Comparison of ENCODE assay signal across 20 cellular contexts in the genomic region with DNA sequence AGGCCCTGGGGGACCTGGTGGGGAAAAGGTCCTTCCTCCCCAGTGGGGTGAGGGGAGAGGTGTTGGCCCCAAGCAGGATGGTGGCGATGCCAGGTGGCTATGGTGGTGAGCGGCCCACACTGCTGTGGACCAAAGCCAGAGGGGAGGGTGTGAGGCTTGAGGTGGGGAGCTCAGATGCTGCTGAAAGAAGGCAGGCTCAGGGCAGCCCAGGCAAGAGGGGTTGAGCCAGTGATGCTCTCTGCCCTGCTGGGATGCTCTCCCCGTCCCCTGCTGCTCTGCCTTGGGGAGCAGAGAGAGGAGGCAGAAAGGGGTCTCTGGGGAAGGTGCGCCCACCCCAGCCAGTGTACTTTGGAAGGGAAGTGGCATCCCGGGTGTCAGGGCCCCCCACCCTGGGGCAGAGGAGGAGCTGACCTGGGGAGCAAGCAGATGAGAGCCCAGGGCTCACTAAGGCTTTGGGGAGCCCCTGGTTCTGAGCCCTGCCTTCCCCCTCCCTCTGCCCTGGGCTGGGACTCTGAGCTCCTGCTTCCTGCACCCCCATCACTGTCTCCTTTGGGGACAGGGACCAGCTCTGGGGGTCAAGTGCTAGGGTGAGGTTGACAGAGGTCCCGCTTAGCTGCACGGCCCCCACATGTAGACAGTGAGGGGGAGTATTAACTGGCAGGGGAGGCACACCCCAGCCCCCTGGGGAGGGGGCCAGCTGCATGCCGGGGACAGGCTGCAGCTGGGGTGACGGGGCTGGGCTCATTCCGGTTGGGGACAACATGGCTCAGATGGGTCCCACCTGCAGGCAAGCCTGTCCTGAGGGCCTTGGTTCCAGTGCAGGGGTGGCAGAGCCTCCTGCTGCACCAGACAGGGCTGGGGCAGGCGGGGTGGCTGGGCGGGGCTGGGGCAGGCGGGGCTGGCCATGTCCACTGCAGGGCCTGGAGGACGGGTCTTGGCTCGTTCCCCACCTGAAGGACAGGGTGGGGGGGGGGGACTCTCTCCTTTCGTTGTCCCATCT.
DNase-seq lines count a peak whose midpoint lies in the region; TF ChIP-seq lines count a peak whose summit lies in the region.
"Had no signal": no experiment of that assay in that cellular context is flagged by ENCODE, and none has a peak within 500 bp of the region (broad histone marks: within the 10 kb centered on the region; RNA-seq: fewer than 3 reads in every experiment).

No MANE protein-coding gene starts in this region.

- no peak overlapping the region for H3K4me3 Mint-ChIP-seq in activated CD4-positive, alpha-beta memory T cell treated with anti-CD3 and anti-CD28 coated beads for 36 hours
- no peak overlapping the region for H3K4me3 Mint-ChIP-seq in activated CD4-positive, alpha-beta memory T cell treated with anti-CD3 and anti-CD28 coated beads, Interleukin-2, amount 10 ng/mL, durations not matched to agents 7 days and 5 days
- H3K4me3 Mint-ChIP-seq: activated CD8-positive, alpha-beta T cell treated with anti-CD3 and anti-CD28 coated beads, Interleukin-2, amount 10 ng/mL, durations not matched to agents 7 days and 5 days; activated T-helper 1 cell treated with anti-CD3 and anti-CD28 coated beads, Interleukin-12 subunit alpha, Interleukin-12 subunit beta, Interleukin-2, Interleukin-4 antibody, amounts not matched to agents 30 ng/mL and 10 ng/mL and 1 ng/mL, durations not matched to agents 14 hours and 24 hours and 36 hours; memory B cell; nephron had no signal

- TF ChIP-seq CTCF in Peyer's patch (IDR thresholded peaks at IDR 0.05) (no peak), right atrium auricular region (IDR thresholded peaks at IDR 0.05) (no peak)

- DNase-seq in activated CD4-positive, alpha-beta memory T cell treated with anti-CD3 and anti-CD28 coated beads for 36 hours = peak; percentile 5
- DNase-seq in activated CD4-positive, alpha-beta memory T cell treated with anti-CD3 and anti-CD28 coated beads, Interleukin-2, amount 10 ng/mL, durations not matched to agents 7 days and 5 days = no peak
- DNase-seq in Peyer's patch (peak in 2 of 3 donors; percentile 31 to 33), right atrium auricular region (ENCODE audit: low spot score) (peak; percentile 36), posterior vena cava (ENCODE audit: low spot score) (peak; percentile 65), NOMO-1 treated with dmso at 0.1 percent for 144 hours (lab: John Stamatoyannopoulos, UW; ENCODE audit: unreplicated experiment) (no peak), NCI-H1436 treated with DMSO at 0.1 percent for 48 hours (lab: John Stamatoyannopoulos, UW) (no peak), NCI-H774 (lab: John Stamatoyannopoulos, UW) (no peak)
- DNase-seq: activated CD8-positive, alpha-beta T cell treated with anti-CD3 and anti-CD28 coated beads, Interleukin-2, amount 10 ng/mL, durations not matched to agents 7 days and 5 days; C1 segment of cervical spinal cord; EL; hippocampal formation; NCI-H187 treated with DMSO at 0.1 percent for 48 hours; psoas muscle; SJCRH30; T-helper 1 cell had no signal

- CTCF ChIA-PET in activated CD4-positive, alpha-beta memory T cell treated with anti-CD3 and anti-CD28 coated beads for 36 hours (lab: Charles Lee) = no interaction called here
- CTCF ChIA-PET in activated CD4-positive, alpha-beta memory T cell treated with anti-CD3 and anti-CD28 coated beads, Interleukin-2, amount 10 ng/mL, durations not matched to agents 7 days and 5 days (lab: Charles Lee) = no interaction called here

- H3K27me3 ChIP-seq in Peyer's patch (no peaks in the 10 kb centered on the region), right atrium auricular region (no peaks in the 10 kb centered on the region)
- H3K27me3 ChIP-seq: SJCRH30 had no signal

- POLR2A ChIA-PET in activated CD4-positive, alpha-beta memory T cell treated with anti-CD3 and anti-CD28 coated beads for 36 hours (lab: Charles Lee) = interaction anchor here (0.5 kb wide), 1 partner anchor 292 kb away, joined by 3 read pairs; no protein-coding TSS in a partner anchor
- POLR2A ChIA-PET in activated CD4-positive, alpha-beta memory T cell treated with anti-CD3 and anti-CD28 coated beads, Interleukin-2, amount 10 ng/mL, durations not matched to agents 7 days and 5 days (lab: Charles Lee) = no interaction called here

- no peak overlapping the region for H3K27ac ChIP-seq in Peyer's patch
- H3K27ac ChIP-seq in right atrium auricular region = no peak overlapping the region
- H3K27ac ChIP-seq: epithelial cell of prostate, psoas muscle, SJCRH30 had no signal

- no peak overlapping the region for H3K27ac Mint-ChIP-seq in activated CD4-positive, alpha-beta memory T cell treated with anti-CD3 and anti-CD28 coated beads for 36 hours
- no peak overlapping the region for H3K27ac Mint-ChIP-seq in activated CD4-positive, alpha-beta memory T cell treated with anti-CD3 and anti-CD28 coated beads, Interleukin-2, amount 10 ng/mL, durations not matched to agents 7 days and 5 days
- H3K27ac Mint-ChIP-seq: activated CD8-positive, alpha-beta T cell treated with anti-CD3 and anti-CD28 coated beads, Interleukin-2, amount 10 ng/mL, durations not matched to agents 7 days and 5 days; activated T-helper 1 cell treated with anti-CD3 and anti-CD28 coated beads, Interleukin-12 subunit alpha, Interleukin-12 subunit beta, Interleukin-2, Interleukin-4 antibody, amounts not matched to agents 30 ng/mL and 10 ng/mL and 1 ng/mL, durations not matched to agents 14 hours and 24 hours and 36 hours; memory B cell; nephron had no signal

- no peaks in the 10 kb centered on the region for H3K36me3 ChIP-seq in Peyer's patch
- H3K36me3 ChIP-seq in right atrium auricular region = no peaks in the 10 kb centered on the region

- H3K9me3 Mint-ChIP-seq in activated CD4-positive, alpha-beta memory T cell treated with anti-CD3 and anti-CD28 coated beads for 36 hours = peaks cover 16% of the 10 kb centered on the region
- H3K9me3 Mint-ChIP-seq in activated CD4-positive, alpha-beta memory T cell treated with anti-CD3 and anti-CD28 coated beads, Interleukin-2, amount 10 ng/mL, durations not matched to agents 7 days and 5 days = no peaks in the 10 kb centered on the region
- H3K9me3 Mint-ChIP-seq: activated T-helper 1 cell treated with anti-CD3 and anti-CD28 coated beads, Interleukin-12 subunit alpha, Interleukin-12 subunit beta, Interleukin-2, Interleukin-4 antibody, amounts not matched to agents 30 ng/mL and 10 ng/mL and 1 ng/mL, durations not matched to agents 14 hours and 24 hours and 36 hours had no signal

- H3K9me3 ChIP-seq in Peyer's patch (no peaks in the 10 kb centered on the region), right atrium auricular region (peaks cover 0 to 7% of the 10 kb centered on the region in 2 donors)
- H3K9me3 ChIP-seq: psoas muscle, SJCRH30 had no signal

- H3K4me1 ChIP-seq in Peyer's patch (no peaks in the 10 kb centered on the region), right atrium auricular region (no peaks in the 10 kb centered on the region)
- H3K4me1 ChIP-seq: psoas muscle, SJCRH30 had no signal

- no peak overlapping the region for H3K4me3 ChIP-seq in Peyer's patch
- no peak overlapping the region for H3K4me3 ChIP-seq in right atrium auricular region
- H3K4me3 ChIP-seq: psoas muscle, SJCRH30 had no signal

- intact Hi-C loops in activated CD4-positive, alpha-beta memory T cell treated with anti-CD3 and anti-CD28 coated beads for 36 hours (cut with micrococcal nuclease) = no loop called here
- intact Hi-C loops in posterior vena cava (cut with DNase I) = no loop called here

- no peaks in the 10 kb centered on the region for H3K4me1 Mint-ChIP-seq in activated CD4-positive, alpha-beta memory T cell treated with anti-CD3 and anti-CD28 coated beads for 36 hours (ENCODE audit: low read depth)
- no peaks in the 10 kb centered on the region for H3K4me1 Mint-ChIP-seq in activated CD4-positive, alpha-beta memory T cell treated with anti-CD3 and anti-CD28 coated beads, Interleukin-2, amount 10 ng/mL, durations not matched to agents 7 days and 5 days
- H3K4me1 Mint-ChIP-seq: memory B cell, nephron had no signal

- TF ChIP-seq POLR2A in Peyer's patch (IDR thresholded peaks at IDR 0.05) = no peak

- H3K27me3 Mint-ChIP-seq in activated CD4-positive, alpha-beta memory T cell treated with anti-CD3 and anti-CD28 coated beads for 36 hours = peaks cover 5% of the 10 kb centered on the region
- H3K27me3 Mint-ChIP-seq in activated CD4-positive, alpha-beta memory T cell treated with anti-CD3 and anti-CD28 coated beads, Interleukin-2, amount 10 ng/mL, durations not matched to agents 7 days and 5 days = peaks cover 16% of the 10 kb centered on the region

- no peaks in the 10 kb centered on the region for H3K36me3 Mint-ChIP-seq in activated CD4-positive, alpha-beta memory T cell treated with anti-CD3 and anti-CD28 coated beads for 36 hours
- no peaks in the 10 kb centered on the region for H3K36me3 Mint-ChIP-seq in activated CD4-positive, alpha-beta memory T cell treated with anti-CD3 and anti-CD28 coated beads, Interleukin-2, amount 10 ng/mL, durations not matched to agents 7 days and 5 days (ENCODE audit: low read depth)
- H3K36me3 Mint-ChIP-seq: memory B cell had no signal

Comparison
In these comparisons a context has a peak if more than half of its experiments do, and no peak if none do; other contexts are left out.
1. DNase-seq: peak in activated CD4-positive, alpha-beta memory T cell treated with anti-CD3 and anti-CD28 coated beads for 36 hours (single experiment), Peyer's patch (2 of 3), right atrium auricular region (single experiment) and posterior vena cava (single experiment); none in activated CD4-positive, alpha-beta memory T cell treated with anti-CD3 and anti-CD28 coated beads, Interleukin-2, amount 10 ng/mL, durations not matched to agents 7 days and 5 days (single experiment), NOMO-1 treated with dmso at 0.1 percent for 144 hours (single experiment), NCI-H1436 treated with DMSO at 0.1 percent for 48 hours (single experiment) and NCI-H774 (single experiment).